In genomic region chr22:30709980-30710379, GRCh38 we compare ENCODE assay signal across 8 cellular contexts. TPM values are rescaled to one million over a fixed set of nuclear protein-coding genes. Genes with fewer than 3 reads are reported as not detected.
A peak's percentile ranks its signal among the peaks of the same experiment; 100 is the strongest.
DNase-seq lines count a peak whose midpoint lies in the region; ATAC-seq and TF ChIP-seq lines count a peak whose summit lies in the region.
"Not testable (repeated sequence)": the region's sequence is repeated elsewhere in the genome, so short reads cannot be mapped to it uniquely, and the experiment has no call there.

No MANE protein-coding gene starts in this region.

- H3K4me2 ChIP-seq in KMS-11, result not testable (repeated sequence)

- intact Hi-C loops in CD4-positive, alpha-beta memory T cell (cut with micrococcal nuclease), result not testable (repeated sequence)
- intact Hi-C loops in activated T-helper 2 cell treated with anti-CD3 and anti-CD28 coated beads, Interferon-gamma antibody, Interleukin-2, Interleukin-4, amounts not matched to agents 10 μg/mL and 5 μg/mL and 100 μg/mL, durations not matched to agents 14 hours and 24 hours and 36 hours (cut with micrococcal nuclease), result loop anchor here (5.0 kb wide), 1 partner anchor 32 kb away; no protein-coding TSS in a partner anchor
- intact Hi-C loops in naive thymus-derived CD4-positive, alpha-beta T cell (cut with micrococcal nuclease), result loop anchor here in 1 of 2 donors (5.0 kb wide), 1 partner anchor 32 kb away; no protein-coding TSS in a partner anchor

- H3K27ac ChIP-seq in CD4-positive, alpha-beta memory T cell (ENCODE audit: low read depth, low read length); naive thymus-derived CD4-positive, alpha-beta T cell (ENCODE audit: low read depth, low read length): not testable (repeated sequence)
- peak overlapping the region; percentile 24; the same call in 1 of the 2 replicates for H3K27ac ChIP-seq in KMS-11

- peaks cover 22% of the 10 kb centered on the region for H3K79me2 ChIP-seq in KMS-11 (ENCODE audit: insufficient read depth, low read depth)

- H3K4me1 Mint-ChIP-seq in CD4-positive, alpha-beta memory T cell, result peaks cover 7 to 13% (median 11%) of the 10 kb centered on the region in 4 donors
- H3K4me1 Mint-ChIP-seq in T-helper 2 cell treated with Interferon-gamma antibody and Interleukin-4, amounts not matched to agents 5 μg/mL and 100 μg/mL, for 36 hours (ENCODE audit: low read depth), result peaks cover 19% of the 10 kb centered on the region
- H3K4me1 Mint-ChIP-seq in activated CD4-positive, alpha-beta memory T cell treated with anti-CD3 and anti-CD28 coated beads, Interleukin-2, amount 10 ng/mL, durations not matched to agents 7 days and 5 days, result peaks cover 38% of the 10 kb centered on the region
- peaks cover 25% of the 10 kb centered on the region for H3K4me1 Mint-ChIP-seq in activated T-helper 2 cell treated with anti-CD3 and anti-CD28 coated beads, Interferon-gamma antibody, Interleukin-2, Interleukin-4, amounts not matched to agents 10 μg/mL and 5 μg/mL and 100 μg/mL, durations not matched to agents 14 hours and 24 hours and 36 hours (ENCODE audit: low read depth)
- peaks cover 0 to 28% (median 3%) of the 10 kb centered on the region in 7 donors for H3K4me1 Mint-ChIP-seq in naive thymus-derived CD4-positive, alpha-beta T cell

- ATAC-seq in naive thymus-derived CD4-positive, alpha-beta T cell, result peak; percentile 49

- not testable (repeated sequence) for H3K4me3 ChIP-seq in CD4-positive, alpha-beta memory T cell (ENCODE audit: low read length in 2 of 2); KMS-11 (IDR thresholded peaks at IDR 0.05; ENCODE audit: insufficient read depth, low read depth, low read length); naive thymus-derived CD4-positive, alpha-beta T cell (ENCODE audit: low read length)

- not testable (repeated sequence) for H3K36me3 Mint-ChIP-seq in CD4-positive, alpha-beta memory T cell; T-helper 2 cell treated with Interferon-gamma antibody and Interleukin-4, amounts not matched to agents 5 μg/mL and 100 μg/mL, for 36 hours (ENCODE audit: low read depth); activated CD4-positive, alpha-beta memory T cell treated with anti-CD3 and anti-CD28 coated beads, Interleukin-2, amount 10 ng/mL, durations not matched to agents 7 days and 5 days (ENCODE audit: low read depth); activated T-helper 2 cell treated with anti-CD3 and anti-CD28 coated beads, Interferon-gamma antibody, Interleukin-2, Interleukin-4, amounts not matched to agents 10 μg/mL and 5 μg/mL and 100 μg/mL, durations not matched to agents 14 hours and 24 hours and 36 hours (ENCODE audit: low read depth); naive thymus-derived CD4-positive, alpha-beta T cell

- H3K36me3 ChIP-seq in CD4-positive, alpha-beta memory T cell (ENCODE audit: insufficient read depth, low read length); KMS-11 (ENCODE audit: insufficient read depth); naive thymus-derived CD4-positive, alpha-beta T cell (ENCODE audit: control insufficient read depth in 2 of 3, insufficient read depth in 3 of 3, low read length in 3 of 3): not testable (repeated sequence)

- not testable (repeated sequence) for H3K4me3 Mint-ChIP-seq in CD4-positive, alpha-beta memory T cell; T-helper 2 cell treated with Interferon-gamma antibody and Interleukin-4, amounts not matched to agents 5 μg/mL and 100 μg/mL, for 36 hours; activated CD4-positive, alpha-beta memory T cell treated with anti-CD3 and anti-CD28 coated beads, Interleukin-2, amount 10 ng/mL, durations not matched to agents 7 days and 5 days; activated T-helper 2 cell treated with anti-CD3 and anti-CD28 coated beads, Interferon-gamma antibody, Interleukin-2, Interleukin-4, amounts not matched to agents 10 μg/mL and 5 μg/mL and 100 μg/mL, durations not matched to agents 14 hours and 24 hours and 36 hours (ENCODE audit: low read depth)
- peak overlapping the region in 1 of 10 donors; percentile 22 for H3K4me3 Mint-ChIP-seq in naive thymus-derived CD4-positive, alpha-beta T cell

- not testable (repeated sequence) for H3K27me3 Mint-ChIP-seq in CD4-positive, alpha-beta memory T cell; T-helper 2 cell treated with Interferon-gamma antibody and Interleukin-4, amounts not matched to agents 5 μg/mL and 100 μg/mL, for 36 hours (ENCODE audit: low read depth); activated CD4-positive, alpha-beta memory T cell treated with anti-CD3 and anti-CD28 coated beads, Interleukin-2, amount 10 ng/mL, durations not matched to agents 7 days and 5 days; activated T-helper 2 cell treated with anti-CD3 and anti-CD28 coated beads, Interferon-gamma antibody, Interleukin-2, Interleukin-4, amounts not matched to agents 10 μg/mL and 5 μg/mL and 100 μg/mL, durations not matched to agents 14 hours and 24 hours and 36 hours (ENCODE audit: low read depth); naive thymus-derived CD4-positive, alpha-beta T cell

- not testable (repeated sequence) for H3K9me3 ChIP-seq in CD4-positive, alpha-beta memory T cell (ENCODE audit: control insufficient read depth in 1 of 2, low read length in 2 of 2); naive thymus-derived CD4-positive, alpha-beta T cell (ENCODE audit: control insufficient read depth in 2 of 3, low read length in 3 of 3)

- not testable (repeated sequence) for TF ChIP-seq CTCF in KMS-11 (conservative IDR thresholded peaks at IDR 0.05; ENCODE audit: low read depth, low read length)

- H2AFZ ChIP-seq in KMS-11 (ENCODE audit: low read depth), result not testable (repeated sequence)

- not testable (repeated sequence) for H4K20me1 ChIP-seq in KMS-11 (ENCODE audit: insufficient read depth)

- H3K27ac Mint-ChIP-seq in CD4-positive, alpha-beta memory T cell, result peak overlapping the region in 4 of 7 donors; percentile 4 to 78 (median 57)
- not testable (repeated sequence) for H3K27ac Mint-ChIP-seq in T-helper 2 cell treated with Interferon-gamma antibody and Interleukin-4, amounts not matched to agents 5 μg/mL and 100 μg/mL, for 36 hours
- H3K27ac Mint-ChIP-seq in activated CD4-positive, alpha-beta memory T cell treated with anti-CD3 and anti-CD28 coated beads, Interleukin-2, amount 10 ng/mL, durations not matched to agents 7 days and 5 days, result peak overlapping the region; percentile 58
- peak overlapping the region; percentile 8 for H3K27ac Mint-ChIP-seq in activated T-helper 2 cell treated with anti-CD3 and anti-CD28 coated beads, Interferon-gamma antibody, Interleukin-2, Interleukin-4, amounts not matched to agents 10 μg/mL and 5 μg/mL and 100 μg/mL, durations not matched to agents 14 hours and 24 hours and 36 hours
- peak overlapping the region in 1 of 9 donors; percentile 62 for H3K27ac Mint-ChIP-seq in naive thymus-derived CD4-positive, alpha-beta T cell

- DNase-seq in CD4-positive, alpha-beta memory T cell, result peak in 1 of 5 donors; percentile 25
- DNase-seq in T-helper 2 cell treated with Interferon-gamma antibody and Interleukin-4, amounts not matched to agents 5 μg/mL and 100 μg/mL, for 36 hours (ENCODE audit: low spot score), result peak; percentile 23
- peak; percentile 41 for DNase-seq in activated CD4-positive, alpha-beta memory T cell treated with anti-CD3 and anti-CD28 coated beads, Interleukin-2, amount 10 ng/mL, durations not matched to agents 7 days and 5 days
- DNase-seq in activated T-helper 2 cell treated with anti-CD3 and anti-CD28 coated beads, Interferon-gamma antibody, Interleukin-2, Interleukin-4, amounts not matched to agents 10 μg/mL and 5 μg/mL and 100 μg/mL, durations not matched to agents 14 hours and 24 hours and 36 hours (ENCODE audit: low spot score); naive thymus-derived CD4-positive, alpha-beta T cell: not testable (repeated sequence)
- DNase-seq in dermis blood vessel endothelial cell, result peak; percentile 54
- peak; percentile 42 for DNase-seq in stimulated activated CD4-positive, alpha-beta T cell treated with anti-CD3 and anti-CD28 coated beads, Interleukin-4, amount 100 ng/mL, for 1 hour

- not testable (repeated sequence) for H3K27me3 ChIP-seq in CD4-positive, alpha-beta memory T cell (ENCODE audit: insufficient read depth, low read length); KMS-11 (ENCODE audit: insufficient read depth, low read depth); naive thymus-derived CD4-positive, alpha-beta T cell (ENCODE audit: control insufficient read depth in 2 of 2, insufficient read depth in 2 of 2, low read length in 2 of 2)

- POLR2A ChIA-PET in CD4-positive, alpha-beta memory T cell (lab: Charles Lee; ENCODE audit: partially characterized antibody); naive thymus-derived CD4-positive, alpha-beta T cell (lab: Charles Lee): not testable (repeated sequence)
- POLR2A ChIA-PET in activated CD4-positive, alpha-beta memory T cell treated with anti-CD3 and anti-CD28 coated beads, Interleukin-2, amount 10 ng/mL, durations not matched to agents 7 days and 5 days (lab: Charles Lee), result interaction anchor here (0.9 to 1.4 kb wide), 3 partner anchors 14 to 30 kb away, joined by 3 to 4 read pairs (median 4); no protein-coding TSS in a partner anchor

- CTCF ChIA-PET in CD4-positive, alpha-beta memory T cell (lab: Charles Lee; ENCODE audit: partially characterized antibody); activated CD4-positive, alpha-beta memory T cell treated with anti-CD3 and anti-CD28 coated beads, Interleukin-2, amount 10 ng/mL, durations not matched to agents 7 days and 5 days (lab: Charles Lee); naive thymus-derived CD4-positive, alpha-beta T cell (lab: Charles Lee): not testable (repeated sequence)

- H3K4me1 ChIP-seq in CD4-positive, alpha-beta memory T cell (ENCODE audit: insufficient read depth, low read length); naive thymus-derived CD4-positive, alpha-beta T cell (ENCODE audit: control insufficient read depth in 2 of 2, insufficient read depth in 2 of 2, low read length in 2 of 2): not testable (repeated sequence)
- H3K4me1 ChIP-seq in KMS-11 (ENCODE audit: low read depth, poor library complexity, severe bottlenecking), result peaks cover 53% of the 10 kb centered on the region

- not testable (repeated sequence) for H3K9me3 Mint-ChIP-seq in CD4-positive, alpha-beta memory T cell; T-helper 2 cell treated with Interferon-gamma antibody and Interleukin-4, amounts not matched to agents 5 μg/mL and 100 μg/mL, for 36 hours; activated CD4-positive, alpha-beta memory T cell treated with anti-CD3 and anti-CD28 coated beads, Interleukin-2, amount 10 ng/mL, durations not matched to agents 7 days and 5 days; activated T-helper 2 cell treated with anti-CD3 and anti-CD28 coated beads, Interferon-gamma antibody, Interleukin-2, Interleukin-4, amounts not matched to agents 10 μg/mL and 5 μg/mL and 100 μg/mL, durations not matched to agents 14 hours and 24 hours and 36 hours; naive thymus-derived CD4-positive, alpha-beta T cell

- H3K9ac ChIP-seq in KMS-11, result not testable (repeated sequence)

RNA-seq across cellular contexts. Expression of gene OSBP2, which starts 15.3 kb away (rescaled TPM):
- total RNA-seq in CD4-positive, alpha-beta memory T cell, result 1 to 10 TPM; 1.1 to 1.3 TPM
- polyA plus RNA-seq in CD4-positive, alpha-beta memory T cell, result under 1 TPM; 0.39 to 0.44 TPM
- total RNA-seq in activated CD4-positive, alpha-beta memory T cell treated with anti-CD3 and anti-CD28 coated beads, Interleukin-2, amount 10 ng/mL, durations not matched to agents 7 days and 5 days, result 1 to 10 TPM; 4.8 to 5.0 TPM
- 2.1 and 2.4 TPM in 2 replicates for total RNA-seq in activated T-helper 2 cell treated with anti-CD3 and anti-CD28 coated beads, Interferon-gamma antibody, Interleukin-2, Interleukin-4, amounts not matched to agents 10 μg/mL and 5 μg/mL and 100 μg/mL, durations not matched to agents 14 hours and 24 hours and 36 hours
- 14.4 and 18.0 TPM in 2 replicates for total RNA-seq in dermis blood vessel endothelial cell
- total RNA-seq in naive thymus-derived CD4-positive, alpha-beta T cell, result 1 to 10 TPM; 1.2 to 2.7 (median 2.2) TPM
- polyA plus RNA-seq in naive thymus-derived CD4-positive, alpha-beta T cell, result under 1 TPM; 0.37 to 0.56 TPM

RNA-seq across cellular contexts. Expression of gene DUSP18, which starts 42.3 kb away (rescaled TPM):
- total RNA-seq in CD4-positive, alpha-beta memory T cell, result 10 to 100 TPM; 16.8 to 16.9 TPM
- polyA plus RNA-seq in CD4-positive, alpha-beta memory T cell, result 10 to 100 TPM; 12.4 to 14.4 TPM
- 10 to 100 TPM; 14.3 to 18.5 TPM for total RNA-seq in activated CD4-positive, alpha-beta memory T cell treated with anti-CD3 and anti-CD28 coated beads, Interleukin-2, amount 10 ng/mL, durations not matched to agents 7 days and 5 days
- total RNA-seq in activated T-helper 2 cell treated with anti-CD3 and anti-CD28 coated beads, Interferon-gamma antibody, Interleukin-2, Interleukin-4, amounts not matched to agents 10 μg/mL and 5 μg/mL and 100 μg/mL, durations not matched to agents 14 hours and 24 hours and 36 hours, result 10.5 and 11.2 TPM in 2 replicates
- 14.0 and 15.4 TPM in 2 replicates for total RNA-seq in dermis blood vessel endothelial cell
- total RNA-seq in naive thymus-derived CD4-positive, alpha-beta T cell, result 10 to 100 TPM in 4 of 5 experiments, 1 to 10 TPM in 1; 7.4 to 18.5 (median 14.1) TPM
- polyA plus RNA-seq in naive thymus-derived CD4-positive, alpha-beta T cell, result 10 to 100 TPM in 1 of 2 donors, 1 to 10 TPM in 1; 7.4 to 12.2 TPM
